In genomic region chr11:74646964-74647363, GRCh38 we compare ENCODE assay signal across 18 cellular contexts.
"Had no signal": no experiment of that assay in that cellular context is flagged by ENCODE, and none has a peak within 500 bp of the region (broad histone marks: within the 10 kb centered on the region; RNA-seq: fewer than 3 reads in every experiment).

No MANE protein-coding gene starts in this region.

- H3K27ac Mint-ChIP-seq: activated CD4-positive, alpha-beta T cell treated with anti-CD3 and anti-CD28 coated beads, Interleukin-2, amount 10 ng/mL, durations not matched to agents 7 days and 5 days; activated T-cell treated with anti-CD3 and anti-CD28 coated beads, Interleukin-2, amount 50 U/mL, for 72 hours; nephron; stimulated activated naive B cell treated with anti-CD40 and anti-IgM and Interleukin-4, amounts not matched to agents 10 μg/mL and 1 μg/mL and 100 μg/mL, for 72 hours had no signal

- H3K9me3 ChIP-seq: colonic mucosa, psoas muscle, thyroid gland had no signal

- H3K27me3 ChIP-seq: brain microvascular endothelial cell, colonic mucosa, thyroid gland had no signal

- H3K36me3 ChIP-seq: brain microvascular endothelial cell, colonic mucosa had no signal

- H3K4me3 Mint-ChIP-seq: activated CD4-positive, alpha-beta T cell treated with anti-CD3 and anti-CD28 coated beads, Interleukin-2, amount 10 ng/mL, durations not matched to agents 7 days and 5 days; activated T-cell treated with anti-CD3 and anti-CD28 coated beads, Interleukin-2, amount 50 U/mL, for 72 hours; nephron; stimulated activated naive B cell treated with anti-CD40 and anti-IgM and Interleukin-4, amounts not matched to agents 10 μg/mL and 1 μg/mL and 100 μg/mL, for 72 hours had no signal

- H3K4me3 ChIP-seq: colonic mucosa, psoas muscle, thyroid gland had no signal

- H3K4me1 ChIP-seq: colonic mucosa, psoas muscle, thyroid gland had no signal

- H3K9me3 Mint-ChIP-seq: activated CD4-positive, alpha-beta T cell treated with anti-CD3 and anti-CD28 coated beads, Interleukin-2, amount 10 ng/mL, durations not matched to agents 7 days and 5 days; nephron; stimulated activated naive B cell treated with anti-CD40 and anti-IgM and Interleukin-4, amounts not matched to agents 10 μg/mL and 1 μg/mL and 100 μg/mL, for 72 hours had no signal

- H3K27ac ChIP-seq: brain microvascular endothelial cell, psoas muscle, thyroid gland had no signal

- DNase-seq: activated CD4-positive, alpha-beta T cell treated with anti-CD3 and anti-CD28 coated beads, Interleukin-2, amount 10 ng/mL, durations not matched to agents 7 days and 5 days; activated effector memory CD4-positive, alpha-beta T cell treated with anti-CD3 and anti-CD28 coated beads, Interleukin-2, amount 50 U/mL, for 16 hours; activated naive CD4-positive, alpha-beta T cell treated with anti-CD3 and anti-CD28 coated beads, Interleukin-2, amount 50 U/mL, for 16 hours; activated T-cell treated with anti-CD3 and anti-CD28 coated beads, Interleukin-2, amount 50 U/mL, for 72 hours; aorta; brain microvascular endothelial cell; central memory CD4-positive, alpha-beta T cell; colonic mucosa; head of caudate nucleus; psoas muscle; stimulated activated CD4-positive, alpha-beta T cell treated with anti-CD3 and anti-CD28 coated beads, Interleukin-4, amount 100 ng/mL, for 4 hours; stimulated activated naive B cell treated with anti-CD40 and anti-IgM and Interleukin-4, amounts not matched to agents 10 μg/mL and 1 μg/mL and 100 μg/mL, for 72 hours; T-helper 1 cell; T1000; thyroid gland had no signal

- H3K27me3 Mint-ChIP-seq: activated CD4-positive, alpha-beta T cell treated with anti-CD3 and anti-CD28 coated beads, Interleukin-2, amount 10 ng/mL, durations not matched to agents 7 days and 5 days; stimulated activated naive B cell treated with anti-CD40 and anti-IgM and Interleukin-4, amounts not matched to agents 10 μg/mL and 1 μg/mL and 100 μg/mL, for 72 hours had no signal

- H3K4me1 Mint-ChIP-seq: activated CD4-positive, alpha-beta T cell treated with anti-CD3 and anti-CD28 coated beads, Interleukin-2, amount 10 ng/mL, durations not matched to agents 7 days and 5 days; stimulated activated naive B cell treated with anti-CD40 and anti-IgM and Interleukin-4, amounts not matched to agents 10 μg/mL and 1 μg/mL and 100 μg/mL, for 72 hours had no signal

- ATAC-seq: activated CD4-positive, CD25-positive, alpha-beta regulatory T cell treated with anti-CD3 and anti-CD28 coated beads, Interleukin-2, amount 50 U/mL, for 24 hours; activated T-cell treated with anti-CD3 and anti-CD28 coated beads, Interleukin-2, amount 50 U/mL, for 72 hours; psoas muscle; sciatic nerve; stimulated activated naive B cell treated with anti-CD40 and anti-IgM and Interleukin-4, amounts not matched to agents 10 μg/mL and 1 μg/mL and 100 μg/mL, for 72 hours had no signal
